In the genomic region with DNA sequence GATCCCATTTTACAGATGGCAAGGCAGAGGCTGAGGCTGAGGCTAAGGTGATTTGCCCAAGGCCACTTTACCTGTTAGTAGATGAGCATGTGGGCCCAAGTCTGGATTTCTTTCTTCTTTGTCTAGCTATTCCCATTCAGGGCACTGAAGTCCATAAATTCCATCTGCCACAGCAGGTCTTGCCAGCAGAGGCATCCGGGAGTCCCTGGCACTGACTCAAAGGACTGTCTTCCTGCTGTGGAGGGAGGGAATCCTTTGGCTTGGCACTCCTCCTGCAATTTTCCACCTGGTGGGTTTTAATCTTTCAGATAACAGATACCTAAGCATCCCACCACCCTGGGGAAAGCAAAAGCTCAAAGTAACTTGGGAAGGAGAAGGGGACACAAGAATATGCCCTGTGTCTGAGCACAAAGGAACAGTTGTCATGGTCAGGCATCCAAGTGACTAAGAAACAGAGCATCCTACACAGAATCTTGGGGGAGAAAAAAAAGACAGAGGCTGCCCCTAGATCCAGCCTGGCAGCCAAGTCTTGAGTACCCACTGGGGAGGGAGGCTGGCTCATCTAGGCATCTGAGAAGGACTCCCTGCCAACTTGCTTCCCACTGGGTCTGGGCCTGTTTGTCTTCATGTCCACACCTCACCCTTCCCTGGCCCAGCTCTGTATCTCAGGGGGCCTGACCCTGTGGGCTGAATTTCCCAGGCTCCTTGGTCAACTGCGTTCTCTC, we compare ENCODE assay signal across 18 cellular contexts. TPM values are rescaled to one million over a fixed set of nuclear protein-coding genes. Genes with fewer than 3 reads are reported as not detected.
"Had no signal": no experiment of that assay in that cellular context is flagged by ENCODE, and none has a peak within 500 bp of the region (broad histone marks: within the 10 kb centered on the region; RNA-seq: fewer than 3 reads in every experiment).

No MANE protein-coding gene starts in this region.

- H3K4me3 ChIP-seq: mucosa of descending colon, sigmoid colon, upper lobe of left lung had no signal

- H3K4me1 ChIP-seq: upper lobe of left lung had no signal

- H3K27me3 ChIP-seq: sigmoid colon, upper lobe of left lung had no signal

- DNase-seq: activated CD4-positive, alpha-beta memory T cell treated with anti-CD3 and anti-CD28 coated beads, Interleukin-2, amount 10 ng/mL, durations not matched to agents 7 days and 5 days; activated CD4-positive, alpha-beta T cell treated with anti-CD3 and anti-CD28 coated beads for 36 hours; activated CD8-positive, alpha-beta memory T cell treated with anti-CD3 and anti-CD28 coated beads, Interleukin-2, amount 50 U/mL, for 4 hours; activated naive CD4-positive, alpha-beta T cell treated with Interleukin-2 at 50 U/mL for 16 hours; activated T-cell treated with anti-CD3 and anti-CD28 coated beads, Interleukin-2, amount 50 U/mL, for 72 hours; effector memory CD8-positive, alpha-beta T cell; immature natural killer cell; left cardiac atrium; mucosa of descending colon; nucleus accumbens; sigmoid colon; stimulated activated CD4-positive, alpha-beta T cell treated with anti-CD3 and anti-CD28 coated beads, Interleukin-12 subunit alpha, Interleukin-12 subunit beta, amount 100 ng/mL, for 4 hours; stimulated activated naive CD4-positive, alpha-beta T cell treated with Interleukin-2 at 50 U/mL for 16 hours; T-helper 1 cell; upper lobe of left lung; WERI-Rb-1 had no signal

- H3K36me3 ChIP-seq: sigmoid colon, upper lobe of left lung, WERI-Rb-1 had no signal

- ATAC-seq: activated CD4-positive, alpha-beta T cell treated with anti-CD3 and anti-CD28 coated beads for 36 hours; activated T-cell treated with anti-CD3 and anti-CD28 coated beads, Interleukin-2, amount 50 U/mL, for 72 hours; effector memory CD8-positive, alpha-beta T cell; left cardiac atrium; mucosa of descending colon; natural killer cell treated with Interleukin-12 subunit alpha and Interleukin-12 subunit beta and Interleukin-15 and Interleukin-18, amount 100 ng/mL, for 72 hours had no signal

- H3K27ac ChIP-seq: sigmoid colon, upper lobe of left lung, WERI-Rb-1 had no signal

RNA-seq across cellular contexts. Expression of gene CMKLR1, which starts 35.6 kb away (rescaled TPM):
- total RNA-seq: activated CD4-positive, alpha-beta memory T cell treated with anti-CD3 and anti-CD28 coated beads, Interleukin-2, amount 10 ng/mL, durations not matched to agents 7 days and 5 days; activated CD4-positive, alpha-beta T cell treated with anti-CD3 and anti-CD28 coated beads for 36 hours; activated T-cell treated with anti-CD3 and anti-CD28 coated beads, Interleukin-2, amount 50 U/mL, for 72 hours; lung microvascular endothelial cell had no signal
